Comparison of ENCODE assay signal across 1 cellular context in the genomic region with DNA sequence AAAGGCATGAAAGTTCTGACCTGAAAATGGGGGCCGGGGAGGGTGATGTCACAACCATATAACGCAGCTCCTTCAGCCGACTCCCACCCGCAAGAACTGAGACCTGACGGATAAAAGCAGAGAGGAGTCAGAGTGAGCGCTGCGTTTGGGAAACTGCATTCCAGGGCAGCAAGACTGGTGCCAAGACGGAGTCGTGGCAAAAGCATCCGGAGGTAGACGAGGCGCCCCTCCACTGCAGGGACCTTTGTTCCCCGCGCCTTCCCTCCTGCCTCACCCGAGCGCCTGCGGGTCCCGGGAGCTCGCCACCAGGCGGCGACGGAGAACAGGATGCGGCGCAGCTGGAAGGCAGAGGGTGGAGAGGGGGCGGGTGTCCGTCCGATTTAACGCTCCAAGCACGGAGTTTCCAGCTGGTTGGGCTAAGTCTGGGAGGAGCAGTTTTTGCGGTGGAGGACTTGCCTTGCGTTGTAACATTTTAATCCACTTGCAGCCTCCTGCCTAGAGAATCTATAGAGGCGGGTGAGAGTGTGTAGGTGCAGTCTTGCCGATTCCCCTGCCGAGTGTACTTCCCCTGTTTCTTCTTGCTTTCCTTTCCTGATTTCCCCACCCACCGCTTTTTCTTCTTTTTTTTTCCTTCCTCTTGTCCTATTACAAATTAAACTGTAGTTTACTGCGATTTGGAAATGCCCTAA.
TF ChIP-seq lines count a peak whose summit lies in the region.

No MANE protein-coding gene starts in this region.

TF ChIP-seq in H1, 55 proteins besides CTCF, POLR2A, EP300 and RAD21:
- peak; percentile 67; the same call in 1 of the 2 replicates for TF ChIP-seq EGR1 (IDR thresholded peaks at IDR 0.05; ENCODE audit: borderline replicate concordance, low read depth, low read length)
- TF ChIP-seq POU5F1 (IDR thresholded peaks at IDR 0.05; ENCODE audit: low read depth, low read length) = no peak
- TF ChIP-seq PHF8 (conservative IDR thresholded peaks at IDR 0.05; ENCODE audit: low read depth, low read length) = no peak
- TF ChIP-seq SAP30 (IDR thresholded peaks at IDR 0.05; ENCODE audit: insufficient read depth, insufficient replicate concordance, low read length) = no peak
- no peak for TF ChIP-seq RXRA (IDR thresholded peaks at IDR 0.05; ENCODE audit: insufficient read depth, low read depth, low read length)
- peak; percentile 59; the same call in 1 of the 2 replicates for TF ChIP-seq POLR2AphosphoS5 (IDR thresholded peaks at IDR 0.05; ENCODE audit: low read depth, low read length)
- TF ChIP-seq CHD2 (IDR thresholded peaks at IDR 0.05; ENCODE audit: low read length) = peak; percentile 40; the same call in 1 of the 2 replicates
- peak; percentile 11 for TF ChIP-seq KDM4A (IDR thresholded peaks at IDR 0.05; ENCODE audit: low read depth, low read length, severe bottlenecking)
- peak in 1 of 2 experiments; percentile 76; a peak in 1 of 4 replicates for TF ChIP-seq HDAC2 (IDR thresholded peaks at IDR 0.05; ENCODE audit: borderline replicate concordance in 1 of 2, low read depth in 2 of 2, low read length in 2 of 2)
- TF ChIP-seq FOSL1 (IDR thresholded peaks at IDR 0.05; ENCODE audit: insufficient read depth, low read depth, low read length) = no peak
- no peak for TF ChIP-seq SUZ12 (IDR thresholded peaks at IDR 0.05; ENCODE audit: low read length)
- TF ChIP-seq, protein P1, sequence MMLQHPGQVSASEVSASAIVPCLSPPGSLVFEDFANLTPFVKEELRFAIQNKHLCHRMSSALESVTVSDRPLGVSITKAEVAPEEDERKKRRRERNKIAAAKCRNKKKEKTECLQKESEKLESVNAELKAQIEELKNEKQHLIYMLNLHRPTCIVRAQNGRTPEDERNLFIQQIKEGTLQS (IDR thresholded peaks at IDR 0.05; ENCODE audit: insufficient read depth, low read depth, low read length) = no peak
- no peak for TF ChIP-seq NRF1 (IDR thresholded peaks at IDR 0.05; ENCODE audit: low read depth, low read length)
- TF ChIP-seq BCL11A (IDR thresholded peaks at IDR 0.05; ENCODE audit: low read depth in 2 of 2, low read length in 2 of 2) = no peak
- TF ChIP-seq NANOG (IDR thresholded peaks at IDR 0.05; ENCODE audit: insufficient read depth, low read depth, low read length, poor library complexity, severe bottlenecking) = no peak
- no peak for TF ChIP-seq SIX5 (IDR thresholded peaks at IDR 0.05; ENCODE audit: low read depth, low read length)
- TF ChIP-seq TEAD4 (IDR thresholded peaks at IDR 0.05; ENCODE audit: low read depth, low read length) = no peak
- TF ChIP-seq TAF7 (optimal IDR thresholded peaks at IDR 0.05; ENCODE audit: borderline replicate concordance, low read depth, low read length) = peak; percentile 46
- TF ChIP-seq KDM5A (IDR thresholded peaks at IDR 0.05; ENCODE audit: low read length) = no peak
- TF ChIP-seq BACH1 (IDR thresholded peaks at IDR 0.05; ENCODE audit: low read length) = no peak
- no peak for TF ChIP-seq EZH2 (IDR thresholded peaks at IDR 0.05; ENCODE audit: low read depth, low read length, severe bottlenecking)
- TF ChIP-seq JUN (IDR thresholded peaks at IDR 0.05; ENCODE audit: low read depth, low read length) = no peak
- TF ChIP-seq HDAC6 (IDR thresholded peaks at IDR 0.05; ENCODE audit: low read depth, low read length) = no peak
- TF ChIP-seq CHD1 (IDR thresholded peaks at IDR 0.05; ENCODE audit: low read depth, low read length) = no peak
- 0 out of 2 replicates have a peak, but pooled peaks have one; percentile 21 for TF ChIP-seq GTF2F1 (IDR thresholded peaks at IDR 0.05; ENCODE audit: borderline replicate concordance, low read depth, low read length)
- TF ChIP-seq BRCA1 (IDR thresholded peaks at IDR 0.05; ENCODE audit: low read depth, low read length) = no peak
- no peak for TF ChIP-seq TBP (IDR thresholded peaks at IDR 0.05; ENCODE audit: low read depth, low read length)
- no peak; the same call in 1 of the 2 replicates for TF ChIP-seq YY1 (IDR thresholded peaks at IDR 0.05; ENCODE audit: low read depth, low read length)
- TF ChIP-seq MAFK (IDR thresholded peaks at IDR 0.05; ENCODE audit: low read depth, low read length) = no peak
- TF ChIP-seq SRF (IDR thresholded peaks at IDR 0.05; ENCODE audit: low read depth, low read length) = no peak
- TF ChIP-seq JUND (IDR thresholded peaks at IDR 0.05; ENCODE audit: low read length) = peak; percentile 45; the same call in 1 of the 2 replicates
- TF ChIP-seq RFX5 (IDR thresholded peaks at IDR 0.05; ENCODE audit: borderline replicate concordance, low read depth, low read length) = no peak
- TF ChIP-seq, protein P2, sequence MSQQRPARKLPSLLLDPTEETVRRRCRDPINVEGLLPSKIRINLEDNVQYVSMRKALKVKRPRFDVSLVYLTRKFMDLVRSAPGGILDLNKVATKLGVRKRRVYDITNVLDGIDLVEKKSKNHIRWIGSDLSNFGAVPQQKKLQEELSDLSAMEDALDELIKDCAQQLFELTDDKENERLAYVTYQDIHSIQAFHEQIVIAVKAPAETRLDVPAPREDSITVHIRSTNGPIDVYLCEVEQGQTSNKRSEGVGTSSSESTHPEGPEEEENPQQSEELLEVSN (IDR thresholded peaks at IDR 0.05) = peak; percentile 57
- TF ChIP-seq, protein P3, sequence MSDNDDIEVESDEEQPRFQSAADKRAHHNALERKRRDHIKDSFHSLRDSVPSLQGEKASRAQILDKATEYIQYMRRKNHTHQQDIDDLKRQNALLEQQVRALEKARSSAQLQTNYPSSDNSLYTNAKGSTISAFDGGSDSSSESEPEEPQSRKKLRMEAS (IDR thresholded peaks at IDR 0.05) = peak; percentile 62
- no peak for TF ChIP-seq SP4 (IDR thresholded peaks at IDR 0.05; ENCODE audit: low read length)
- TF ChIP-seq TAF1 (IDR thresholded peaks at IDR 0.05; ENCODE audit: low read depth, low read length) = peak; percentile 55; the same call in 1 of the 2 replicates
- TF ChIP-seq, protein P4, sequence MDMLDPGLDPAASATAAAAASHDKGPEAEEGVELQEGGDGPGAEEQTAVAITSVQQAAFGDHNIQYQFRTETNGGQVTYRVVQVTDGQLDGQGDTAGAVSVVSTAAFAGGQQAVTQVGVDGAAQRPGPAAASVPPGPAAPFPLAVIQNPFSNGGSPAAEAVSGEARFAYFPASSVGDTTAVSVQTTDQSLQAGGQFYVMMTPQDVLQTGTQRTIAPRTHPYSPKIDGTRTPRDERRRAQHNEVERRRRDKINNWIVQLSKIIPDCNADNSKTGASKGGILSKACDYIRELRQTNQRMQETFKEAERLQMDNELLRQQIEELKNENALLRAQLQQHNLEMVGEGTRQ (IDR thresholded peaks at IDR 0.05; ENCODE audit: low read length) = no peak
- TF ChIP-seq ASH2L (IDR thresholded peaks at IDR 0.05; ENCODE audit: low read length) = peak; percentile 55
- TF ChIP-seq, protein P5, sequence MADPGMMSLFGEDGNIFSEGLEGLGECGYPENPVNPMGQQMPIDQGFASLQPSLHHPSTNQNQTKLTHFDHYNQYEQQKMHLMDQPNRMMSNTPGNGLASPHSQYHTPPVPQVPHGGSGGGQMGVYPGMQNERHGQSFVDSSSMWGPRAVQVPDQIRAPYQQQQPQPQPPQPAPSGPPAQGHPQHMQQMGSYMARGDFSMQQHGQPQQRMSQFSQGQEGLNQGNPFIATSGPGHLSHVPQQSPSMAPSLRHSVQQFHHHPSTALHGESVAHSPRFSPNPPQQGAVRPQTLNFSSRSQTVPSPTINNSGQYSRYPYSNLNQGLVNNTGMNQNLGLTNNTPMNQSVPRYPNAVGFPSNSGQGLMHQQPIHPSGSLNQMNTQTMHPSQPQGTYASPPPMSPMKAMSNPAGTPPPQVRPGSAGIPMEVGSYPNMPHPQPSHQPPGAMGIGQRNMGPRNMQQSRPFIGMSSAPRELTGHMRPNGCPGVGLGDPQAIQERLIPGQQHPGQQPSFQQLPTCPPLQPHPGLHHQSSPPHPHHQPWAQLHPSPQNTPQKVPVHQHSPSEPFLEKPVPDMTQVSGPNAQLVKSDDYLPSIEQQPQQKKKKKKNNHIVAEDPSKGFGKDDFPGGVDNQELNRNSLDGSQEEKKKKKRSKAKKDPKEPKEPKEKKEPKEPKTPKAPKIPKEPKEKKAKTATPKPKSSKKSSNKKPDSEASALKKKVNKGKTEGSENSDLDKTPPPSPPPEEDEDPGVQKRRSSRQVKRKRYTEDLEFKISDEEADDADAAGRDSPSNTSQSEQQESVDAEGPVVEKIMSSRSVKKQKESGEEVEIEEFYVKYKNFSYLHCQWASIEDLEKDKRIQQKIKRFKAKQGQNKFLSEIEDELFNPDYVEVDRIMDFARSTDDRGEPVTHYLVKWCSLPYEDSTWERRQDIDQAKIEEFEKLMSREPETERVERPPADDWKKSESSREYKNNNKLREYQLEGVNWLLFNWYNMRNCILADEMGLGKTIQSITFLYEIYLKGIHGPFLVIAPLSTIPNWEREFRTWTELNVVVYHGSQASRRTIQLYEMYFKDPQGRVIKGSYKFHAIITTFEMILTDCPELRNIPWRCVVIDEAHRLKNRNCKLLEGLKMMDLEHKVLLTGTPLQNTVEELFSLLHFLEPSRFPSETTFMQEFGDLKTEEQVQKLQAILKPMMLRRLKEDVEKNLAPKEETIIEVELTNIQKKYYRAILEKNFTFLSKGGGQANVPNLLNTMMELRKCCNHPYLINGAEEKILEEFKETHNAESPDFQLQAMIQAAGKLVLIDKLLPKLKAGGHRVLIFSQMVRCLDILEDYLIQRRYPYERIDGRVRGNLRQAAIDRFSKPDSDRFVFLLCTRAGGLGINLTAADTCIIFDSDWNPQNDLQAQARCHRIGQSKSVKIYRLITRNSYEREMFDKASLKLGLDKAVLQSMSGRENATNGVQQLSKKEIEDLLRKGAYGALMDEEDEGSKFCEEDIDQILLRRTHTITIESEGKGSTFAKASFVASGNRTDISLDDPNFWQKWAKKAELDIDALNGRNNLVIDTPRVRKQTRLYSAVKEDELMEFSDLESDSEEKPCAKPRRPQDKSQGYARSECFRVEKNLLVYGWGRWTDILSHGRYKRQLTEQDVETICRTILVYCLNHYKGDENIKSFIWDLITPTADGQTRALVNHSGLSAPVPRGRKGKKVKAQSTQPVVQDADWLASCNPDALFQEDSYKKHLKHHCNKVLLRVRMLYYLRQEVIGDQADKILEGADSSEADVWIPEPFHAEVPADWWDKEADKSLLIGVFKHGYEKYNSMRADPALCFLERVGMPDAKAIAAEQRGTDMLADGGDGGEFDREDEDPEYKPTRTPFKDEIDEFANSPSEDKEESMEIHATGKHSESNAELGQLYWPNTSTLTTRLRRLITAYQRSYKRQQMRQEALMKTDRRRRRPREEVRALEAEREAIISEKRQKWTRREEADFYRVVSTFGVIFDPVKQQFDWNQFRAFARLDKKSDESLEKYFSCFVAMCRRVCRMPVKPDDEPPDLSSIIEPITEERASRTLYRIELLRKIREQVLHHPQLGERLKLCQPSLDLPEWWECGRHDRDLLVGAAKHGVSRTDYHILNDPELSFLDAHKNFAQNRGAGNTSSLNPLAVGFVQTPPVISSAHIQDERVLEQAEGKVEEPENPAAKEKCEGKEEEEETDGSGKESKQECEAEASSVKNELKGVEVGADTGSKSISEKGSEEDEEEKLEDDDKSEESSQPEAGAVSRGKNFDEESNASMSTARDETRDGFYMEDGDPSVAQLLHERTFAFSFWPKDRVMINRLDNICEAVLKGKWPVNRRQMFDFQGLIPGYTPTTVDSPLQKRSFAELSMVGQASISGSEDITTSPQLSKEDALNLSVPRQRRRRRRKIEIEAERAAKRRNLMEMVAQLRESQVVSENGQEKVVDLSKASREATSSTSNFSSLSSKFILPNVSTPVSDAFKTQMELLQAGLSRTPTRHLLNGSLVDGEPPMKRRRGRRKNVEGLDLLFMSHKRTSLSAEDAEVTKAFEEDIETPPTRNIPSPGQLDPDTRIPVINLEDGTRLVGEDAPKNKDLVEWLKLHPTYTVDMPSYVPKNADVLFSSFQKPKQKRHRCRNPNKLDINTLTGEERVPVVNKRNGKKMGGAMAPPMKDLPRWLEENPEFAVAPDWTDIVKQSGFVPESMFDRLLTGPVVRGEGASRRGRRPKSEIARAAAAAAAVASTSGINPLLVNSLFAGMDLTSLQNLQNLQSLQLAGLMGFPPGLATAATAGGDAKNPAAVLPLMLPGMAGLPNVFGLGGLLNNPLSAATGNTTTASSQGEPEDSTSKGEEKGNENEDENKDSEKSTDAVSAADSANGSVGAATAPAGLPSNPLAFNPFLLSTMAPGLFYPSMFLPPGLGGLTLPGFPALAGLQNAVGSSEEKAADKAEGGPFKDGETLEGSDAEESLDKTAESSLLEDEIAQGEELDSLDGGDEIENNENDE (IDR thresholded peaks at IDR 0.05; ENCODE audit: insufficient replicate concordance, low read length) = no peak
- TF ChIP-seq TCF12 (IDR thresholded peaks at IDR 0.05; ENCODE audit: low read depth, low read length) = 0 out of 2 replicates have a peak, but pooled peaks have one; percentile 65
- TF ChIP-seq GABPA (IDR thresholded peaks at IDR 0.05; ENCODE audit: borderline replicate concordance, insufficient read depth, low read length) = no peak
- TF ChIP-seq SIN3A (conservative IDR thresholded peaks at IDR 0.05 in 1 of 2, IDR thresholded peaks at IDR 0.05 in 1 of 2; ENCODE audit: low read depth in 1 of 2, low read length in 2 of 2) = no peak; a peak in 1 of 4 replicates
- TF ChIP-seq SIRT6 (IDR thresholded peaks at IDR 0.05; ENCODE audit: low read length) = no peak
- TF ChIP-seq CREB1 (IDR thresholded peaks at IDR 0.05) = no peak; the same call in 1 of the 2 replicates
- no peak for TF ChIP-seq CTBP2 (IDR thresholded peaks at IDR 0.05; ENCODE audit: borderline replicate concordance, insufficient read depth, insufficient read length, low read length)
- TF ChIP-seq CEBPB (IDR thresholded peaks at IDR 0.05; ENCODE audit: low read depth, low read length) = no peak
- TF ChIP-seq RBBP5 (IDR thresholded peaks at IDR 0.05; ENCODE audit: borderline replicate concordance, low read depth, low read length) = no peak; the same call in 1 of the 2 replicates
- TF ChIP-seq, protein P6, sequence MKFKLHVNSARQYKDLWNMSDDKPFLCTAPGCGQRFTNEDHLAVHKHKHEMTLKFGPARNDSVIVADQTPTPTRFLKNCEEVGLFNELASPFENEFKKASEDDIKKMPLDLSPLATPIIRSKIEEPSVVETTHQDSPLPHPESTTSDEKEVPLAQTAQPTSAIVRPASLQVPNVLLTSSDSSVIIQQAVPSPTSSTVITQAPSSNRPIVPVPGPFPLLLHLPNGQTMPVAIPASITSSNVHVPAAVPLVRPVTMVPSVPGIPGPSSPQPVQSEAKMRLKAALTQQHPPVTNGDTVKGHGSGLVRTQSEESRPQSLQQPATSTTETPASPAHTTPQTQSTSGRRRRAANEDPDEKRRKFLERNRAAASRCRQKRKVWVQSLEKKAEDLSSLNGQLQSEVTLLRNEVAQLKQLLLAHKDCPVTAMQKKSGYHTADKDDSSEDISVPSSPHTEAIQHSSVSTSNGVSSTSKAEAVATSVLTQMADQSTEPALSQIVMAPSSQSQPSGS (IDR thresholded peaks at IDR 0.05; ENCODE audit: low read length) = no peak
- TF ChIP-seq CBX5 (IDR thresholded peaks at IDR 0.05; ENCODE audit: low read depth, low read length) = no peak
- TF ChIP-seq SP1 (IDR thresholded peaks at IDR 0.05; ENCODE audit: low read depth, low read length) = no peak
- TF ChIP-seq KDM1A (IDR thresholded peaks at IDR 0.05; ENCODE audit: borderline replicate concordance, low read length) = no peak
- no peak for TF ChIP-seq CBX8 (IDR thresholded peaks at IDR 0.05; ENCODE audit: borderline replicate concordance, low read depth, low read length)
- no peak for TF ChIP-seq SP2 (IDR thresholded peaks at IDR 0.05; ENCODE audit: low read length)
- no peak for TF ChIP-seq RNF2 (IDR thresholded peaks at IDR 0.05; ENCODE audit: borderline replicate concordance, low read depth, low read length, missing control alignments, poor library complexity, severe bottlenecking)
- TF ChIP-seq ZNF274 (IDR thresholded peaks at IDR 0.05; ENCODE audit: borderline replicate concordance, extremely low read depth, low read length) = no peak
TF ChIP-seq in H1: peak in this region for 13.
